ENCODE assay signal across 10 cellular contexts in the genomic region with DNA sequence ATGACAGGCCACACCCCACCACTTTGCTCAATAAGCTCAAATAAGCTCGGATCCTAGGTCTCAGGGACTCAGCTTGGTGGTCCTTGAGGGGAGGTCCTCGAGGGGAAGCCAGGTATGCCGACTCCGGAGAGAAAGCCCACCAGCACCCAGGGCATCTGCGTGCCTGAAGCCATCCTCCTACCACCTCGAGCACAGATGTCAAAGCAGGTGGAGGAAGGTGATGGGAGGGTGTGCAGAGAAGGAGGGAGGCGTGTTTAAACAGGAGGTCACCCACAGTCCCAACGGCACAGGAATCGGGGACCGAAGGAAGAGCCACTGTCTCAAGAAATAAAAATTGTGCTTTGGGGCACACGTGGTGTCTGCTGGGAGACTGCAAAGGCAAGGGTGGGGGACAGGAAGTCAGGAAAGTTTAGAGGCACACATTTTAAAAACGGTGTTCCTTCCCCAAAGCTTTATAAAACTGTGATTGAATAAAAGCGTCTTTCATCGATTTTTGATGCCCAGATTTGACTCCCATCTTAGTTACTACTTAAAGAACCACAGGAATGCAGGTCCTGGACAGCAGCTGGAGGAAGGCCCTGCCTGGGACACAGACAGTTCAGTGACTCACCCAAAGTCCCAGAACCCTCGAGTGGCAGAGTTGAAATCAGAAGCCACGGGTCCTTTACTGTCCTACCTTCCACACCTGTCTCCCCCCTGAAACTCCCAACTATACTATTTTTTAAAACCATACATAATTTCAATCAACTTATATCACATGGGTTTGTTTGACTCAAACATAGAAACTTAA.
DNase-seq lines count a peak whose midpoint lies in the region; ATAC-seq, FAIRE-seq and TF ChIP-seq lines count a peak whose summit lies in the region.
"Had no signal": no experiment of that assay in that cellular context is flagged by ENCODE, and none has a peak within 500 bp of the region (broad histone marks: within the 10 kb centered on the region; RNA-seq: fewer than 3 reads in every experiment).

No MANE protein-coding gene starts in this region.

- H3K4me3 Mint-ChIP-seq in astrocyte (ENCODE audit: unreplicated experiment): no peak overlapping the region

- H3K4me3 ChIP-seq in AG10803 (ENCODE audit: low read length) (no peak overlapping the region), astrocyte (ENCODE audit: insufficient read depth, low read depth, low read length) (no peak overlapping the region)
- H3K4me3 ChIP-seq: body of pancreas had no signal

- no peak for ATAC-seq in HG03521 (IDR thresholded peaks at IDR 0.05; ENCODE audit: unreplicated experiment)

- H3K36me3 Mint-ChIP-seq in astrocyte (ENCODE audit: low read depth, unreplicated experiment): peaks cover 1% of the 10 kb centered on the region

- peak; percentile 60 for DNase-seq in AG10803 (ENCODE audit: low read depth)
- DNase-seq in H54 (ENCODE audit: insufficient read length, low spot score): peak; percentile 26
- peak; percentile 35 for DNase-seq in astrocyte (ENCODE audit: low read depth)
- peak; percentile 66 for DNase-seq in kidney tubule cell (ENCODE audit: low spot score)
- no peak for DNase-seq in stimulated activated naive CD4-positive, alpha-beta T cell treated with Interleukin-2 at 50 U/mL for 16 hours (lab: John Stamatoyannopoulos, UW)
- DNase-seq in NCI-H82 (lab: John Stamatoyannopoulos, UW): no peak
- no peak for DNase-seq in NCI-H146 treated with DMSO at 0.1 percent for 48 hours (lab: John Stamatoyannopoulos, UW; ENCODE audit: unreplicated experiment)
- DNase-seq: NCI-H2029 treated with DMSO at 0.1 percent for 48 hours had no signal

- no peaks in the 10 kb centered on the region for H3K4me1 ChIP-seq in astrocyte (ENCODE audit: insufficient read depth, low read length)
- H3K4me1 ChIP-seq: body of pancreas had no signal

- TF ChIP-seq CTCF in AG10803 (conservative IDR thresholded peaks at IDR 0.05; ENCODE audit: low read length) (no peak), astrocyte (IDR thresholded peaks at IDR 0.05; ENCODE audit: insufficient read depth, low read depth, low read length) (no peak)

- peak overlapping the region; percentile 4 for H3K27ac Mint-ChIP-seq in astrocyte (ENCODE audit: unreplicated experiment)

- H3K27me3 Mint-ChIP-seq in astrocyte (ENCODE audit: low read depth, unreplicated experiment): peaks cover 12% of the 10 kb centered on the region

- no peak for TF ChIP-seq POLR2A in H54 (IDR thresholded peaks at IDR 0.05; ENCODE audit: low read depth, low read length)

- H3K27me3 ChIP-seq in astrocyte (ENCODE audit: insufficient read depth, low read length): peaks cover 5% of the 10 kb centered on the region
- H3K27me3 ChIP-seq: body of pancreas had no signal

- H3K9me3 ChIP-seq in astrocyte (ENCODE audit: insufficient read depth, low read depth, low read length): no peaks in the 10 kb centered on the region
- H3K9me3 ChIP-seq: body of pancreas had no signal

- no peaks in the 10 kb centered on the region for H3K79me2 ChIP-seq in astrocyte (ENCODE audit: insufficient read depth, low read length)

- no peak overlapping the region for H3K27ac ChIP-seq in astrocyte (ENCODE audit: low read depth, low read length)
- H3K27ac ChIP-seq: body of pancreas had no signal

- no peak overlapping the region for H3K4me2 ChIP-seq in astrocyte (ENCODE audit: low read length)

- peaks cover 11% of the 10 kb centered on the region for H3K4me1 Mint-ChIP-seq in astrocyte (ENCODE audit: low read depth, unreplicated experiment)

- FAIRE-seq in H54 (lab: Jason Lieb, UNC) (no peak), astrocyte (lab: Jason Lieb, UNC) (peak; percentile 20)

- no peak overlapping the region for H3K9ac ChIP-seq in astrocyte (ENCODE audit: low read length)

- H3K9me3 Mint-ChIP-seq in astrocyte (ENCODE audit: unreplicated experiment): peaks cover 7% of the 10 kb centered on the region

- H2AFZ ChIP-seq in astrocyte (ENCODE audit: low read depth, low read length): no peak overlapping the region

- no peaks in the 10 kb centered on the region for H4K20me1 ChIP-seq in astrocyte (ENCODE audit: insufficient read depth, low read length)

- no peaks in the 10 kb centered on the region for H3K36me3 ChIP-seq in astrocyte (ENCODE audit: insufficient read depth, low read length)

Comparison
In these comparisons a context has a peak if more than half of its experiments do, and no peak if none do; other contexts are left out.
1. DNase-seq: peak in AG10803 (single experiment), H54 (single experiment), astrocyte (single experiment) and kidney tubule cell (single experiment); none in stimulated activated naive CD4-positive, alpha-beta T cell treated with Interleukin-2 at 50 U/mL for 16 hours (single experiment), NCI-H82 (single experiment) and NCI-H146 treated with DMSO at 0.1 percent for 48 hours (single experiment).